8 cellular contexts compared by ENCODE assay signal in the genomic region with DNA sequence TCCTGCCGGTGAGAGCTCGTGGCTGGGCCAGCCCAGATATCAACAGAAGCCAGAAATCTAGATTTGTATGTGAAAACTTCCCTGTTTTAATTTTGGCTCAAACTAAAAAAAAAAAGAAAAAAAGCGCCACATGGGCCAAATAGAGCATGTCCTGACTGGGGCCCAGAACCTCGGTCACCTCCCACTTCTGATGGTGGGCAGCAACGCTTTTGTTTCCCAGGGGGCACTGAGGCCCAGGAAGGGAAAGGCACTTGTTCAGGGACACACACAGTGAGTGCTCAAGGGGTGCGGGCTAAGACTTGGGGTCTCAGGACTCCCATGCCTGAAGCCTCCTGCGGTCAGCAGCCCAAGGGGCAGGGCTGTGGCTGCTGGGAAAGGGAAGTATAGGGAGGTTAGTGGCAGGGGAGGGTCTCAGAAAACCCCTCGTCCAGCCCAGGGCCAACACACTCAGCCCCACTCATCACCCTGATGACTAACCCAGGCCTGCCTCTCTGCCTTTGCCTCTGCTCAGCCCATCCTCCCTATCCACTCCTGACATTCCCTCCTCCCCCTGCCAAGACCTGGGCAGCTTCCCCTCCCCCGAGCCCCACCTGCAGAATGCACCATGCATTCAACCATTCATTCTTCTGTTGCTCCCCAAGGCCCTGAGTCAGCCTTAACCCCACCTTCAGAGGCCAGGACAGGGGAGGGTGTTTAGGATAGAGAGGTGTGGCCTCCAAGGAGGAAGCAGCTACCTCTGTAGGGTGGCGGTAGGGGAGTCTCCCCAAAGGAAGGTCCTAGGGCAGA. TPM values are rescaled to one million over a fixed set of nuclear protein-coding genes. Genes with fewer than 3 reads are reported as not detected.
DNase-seq lines count a peak whose midpoint lies in the region; ATAC-seq lines count a peak whose summit lies in the region.

No MANE protein-coding gene starts in this region.

- H3K4me3 Mint-ChIP-seq in activated naive CD4-positive, alpha-beta T cell treated with anti-CD3 and anti-CD28 coated beads, Interleukin-2, amount 10 ng/mL, durations not matched to agents 7 days and 5 days = peak overlapping the region; percentile 73
- H3K4me3 Mint-ChIP-seq in natural killer cell treated with Interleukin-12 subunit alpha and Interleukin-12 subunit beta and Interleukin-15 and Interleukin-18, amount 100 ng/mL, for 72 hours = peak overlapping the region; percentile 60

- H3K9me3 Mint-ChIP-seq in activated naive CD4-positive, alpha-beta T cell treated with anti-CD3 and anti-CD28 coated beads, Interleukin-2, amount 10 ng/mL, durations not matched to agents 7 days and 5 days = no peaks in the 10 kb centered on the region
- H3K9me3 Mint-ChIP-seq in natural killer cell treated with Interleukin-12 subunit alpha and Interleukin-12 subunit beta and Interleukin-15 and Interleukin-18, amount 100 ng/mL, for 72 hours = no peaks in the 10 kb centered on the region

- H3K4me1 Mint-ChIP-seq in activated naive CD4-positive, alpha-beta T cell treated with anti-CD3 and anti-CD28 coated beads, Interleukin-2, amount 10 ng/mL, durations not matched to agents 7 days and 5 days = peaks cover 79% of the 10 kb centered on the region
- peaks cover 0 to 15% of the 10 kb centered on the region in 2 donors for H3K4me1 Mint-ChIP-seq in natural killer cell treated with Interleukin-12 subunit alpha and Interleukin-12 subunit beta and Interleukin-15 and Interleukin-18, amount 100 ng/mL, for 72 hours (ENCODE audit: low read depth in 2 of 2)

- peaks cover 24% of the 10 kb centered on the region for H3K27me3 Mint-ChIP-seq in activated naive CD4-positive, alpha-beta T cell treated with anti-CD3 and anti-CD28 coated beads, Interleukin-2, amount 10 ng/mL, durations not matched to agents 7 days and 5 days
- peaks cover 0 to 22% of the 10 kb centered on the region in 2 donors for H3K27me3 Mint-ChIP-seq in natural killer cell treated with Interleukin-12 subunit alpha and Interleukin-12 subunit beta and Interleukin-15 and Interleukin-18, amount 100 ng/mL, for 72 hours

- CTCF ChIA-PET in activated naive CD4-positive, alpha-beta T cell treated with anti-CD3 and anti-CD28 coated beads, Interleukin-2, amount 10 ng/mL, durations not matched to agents 7 days and 5 days (lab: Charles Lee) = interaction anchor here (1.3 kb wide), 1 partner anchor 138 kb away, joined by 3 read pairs; no protein-coding TSS in a partner anchor

- H3K36me3 Mint-ChIP-seq in activated naive CD4-positive, alpha-beta T cell treated with anti-CD3 and anti-CD28 coated beads, Interleukin-2, amount 10 ng/mL, durations not matched to agents 7 days and 5 days = no peaks in the 10 kb centered on the region
- no peaks in the 10 kb centered on the region for H3K36me3 Mint-ChIP-seq in natural killer cell treated with Interleukin-12 subunit alpha and Interleukin-12 subunit beta and Interleukin-15 and Interleukin-18, amount 100 ng/mL, for 72 hours

- DNase-seq in NOMO-1 treated with dmso at 0.1 percent for 144 hours (lab: John Stamatoyannopoulos, UW; ENCODE audit: unreplicated experiment) (peak; percentile 70), hepatic stellate cell (ENCODE audit: low spot score) (no peak), Ammon's horn (ENCODE audit: low spot score) (no peak), ureter (ENCODE audit: low spot score) (no peak)
- DNase-seq in activated naive CD4-positive, alpha-beta T cell treated with anti-CD3 and anti-CD28 coated beads, Interleukin-2, amount 10 ng/mL, durations not matched to agents 7 days and 5 days = peak; percentile 75
- no peak for DNase-seq in natural killer cell treated with Interleukin-12 subunit alpha and Interleukin-12 subunit beta and Interleukin-15 and Interleukin-18, amount 100 ng/mL, for 72 hours (ENCODE audit: low spot score)

- ATAC-seq in GM19351 (IDR thresholded peaks at IDR 0.05; ENCODE audit: unreplicated experiment) = peak; percentile 51
- no peak for ATAC-seq in natural killer cell treated with Interleukin-12 subunit alpha and Interleukin-12 subunit beta and Interleukin-15 and Interleukin-18, amount 100 ng/mL, for 72 hours
- ATAC-seq in GM18907 (IDR thresholded peaks at IDR 0.05; ENCODE audit: unreplicated experiment) = no peak

- H3K27ac Mint-ChIP-seq in activated naive CD4-positive, alpha-beta T cell treated with anti-CD3 and anti-CD28 coated beads, Interleukin-2, amount 10 ng/mL, durations not matched to agents 7 days and 5 days = peak overlapping the region; percentile 85
- peak overlapping the region in 1 of 2 donors; percentile 37 for H3K27ac Mint-ChIP-seq in natural killer cell treated with Interleukin-12 subunit alpha and Interleukin-12 subunit beta and Interleukin-15 and Interleukin-18, amount 100 ng/mL, for 72 hours

RNA-seq across cellular contexts. Expression of a gene that starts 30.0 kb away (rescaled TPM):
- 10 to 100 TPM; 54.8 to 69.0 TPM for total RNA-seq in natural killer cell treated with Interleukin-12 subunit alpha and Interleukin-12 subunit beta and Interleukin-15 and Interleukin-18, amount 100 ng/mL, for 72 hours
- total RNA-seq in ureter = 64.9 TPM

Comparison
In these comparisons a context has a peak if more than half of its experiments do, and no peak if none do; other contexts are left out.
1. DNase-seq: peak in NOMO-1 treated with dmso at 0.1 percent for 144 hours (single experiment) and activated naive CD4-positive, alpha-beta T cell treated with anti-CD3 and anti-CD28 coated beads, Interleukin-2, amount 10 ng/mL, durations not matched to agents 7 days and 5 days (single experiment); none in natural killer cell treated with Interleukin-12 subunit alpha and Interleukin-12 subunit beta and Interleukin-15 and Interleukin-18, amount 100 ng/mL, for 72 hours (single experiment), hepatic stellate cell (single experiment), Ammon's horn (single experiment) and ureter (single experiment).